In the genomic region with DNA sequence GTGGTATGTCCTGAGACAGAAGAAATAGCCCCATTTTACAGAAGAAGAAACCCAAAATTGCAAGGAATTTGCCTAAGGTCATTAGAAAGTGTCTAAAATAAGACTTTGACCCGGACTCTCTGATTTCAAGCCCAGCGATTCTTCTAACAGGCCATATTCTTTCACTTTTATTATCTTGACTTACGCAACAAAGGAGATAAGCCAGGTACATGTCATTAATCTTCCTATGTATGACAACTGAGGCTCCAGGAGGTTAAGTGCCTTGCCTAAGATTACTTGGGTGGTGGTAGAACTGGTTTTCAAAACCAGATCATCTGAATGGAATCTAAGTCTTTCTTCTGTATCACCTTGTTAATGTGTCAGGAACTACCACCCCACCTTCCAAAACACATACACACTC, we compare ENCODE assay signal across 16 cellular contexts.
A peak's percentile ranks its signal among the peaks of the same experiment; 100 is the strongest.
DNase-seq lines count a peak whose midpoint lies in the region; ATAC-seq and TF ChIP-seq lines count a peak whose summit lies in the region.
"Had no signal": no experiment of that assay in that cellular context is flagged by ENCODE, and none has a peak within 500 bp of the region (broad histone marks: within the 10 kb centered on the region; RNA-seq: fewer than 3 reads in every experiment).

No MANE protein-coding gene starts in this region.

- H3K4me3 Mint-ChIP-seq in effector memory CD8-positive, alpha-beta T cell: no peak overlapping the region
- H3K4me3 Mint-ChIP-seq: activated B cell treated with CpG ODN at 0.5 μM for 24 hours; T-helper 1 cell treated with Interleukin-12 subunit alpha and Interleukin-12 subunit beta and Interleukin-4 antibody, amounts not matched to agents 30 μg/mL and 1 μg/mL, for 36 hours had no signal

- ATAC-seq in mucosa of descending colon: peak; percentile 97
- ATAC-seq in effector memory CD8-positive, alpha-beta T cell (replicated peaks): no peak

- DNase-seq in ELF-1 (ENCODE audit: low read depth, low spot score) (peak; percentile 43), LNCaP clone FGC (ENCODE audit: low read depth) (peak; percentile 73), epithelial cell of esophagus (ENCODE audit: low read depth) (peak; percentile 94), mucosa of descending colon (peak in 1 of 3 donors; percentile 38), NCI-H2227 (lab: John Stamatoyannopoulos, UW; ENCODE audit: unreplicated experiment) (no peak), cerebellar nuclear complex (lab: John Stamatoyannopoulos, UW) (no peak)
- DNase-seq in activated T-cell treated with anti-CD3 and anti-CD28 coated beads, Interleukin-2, amount 50 U/mL, for 48 hours: no peak
- no peak for DNase-seq in effector memory CD8-positive, alpha-beta T cell
- DNase-seq: activated B cell treated with CpG ODN at 0.5 μM for 24 hours; activated gamma-delta T cell treated with Interleukin-2 at 50 U/mL for 16 hours; aorta; cortex of kidney; MV-4-11; stimulated activated CD4-positive, alpha-beta T cell treated with anti-CD3 and anti-CD28 coated beads, Interleukin-4, amount 100 ng/mL, for 24 hours; stimulated activated CD8-positive, alpha-beta memory T cell treated with anti-CD3 and anti-CD28 coated beads, Interleukin-4, amount 100 ng/mL, for 48 hours had no signal

- no peak for TF ChIP-seq CTCF in LNCaP clone FGC (IDR thresholded peaks at IDR 0.05; ENCODE audit: control insufficient read depth, extremely low read depth, insufficient read depth)
- TF ChIP-seq CTCF in epithelial cell of esophagus (IDR thresholded peaks at IDR 0.05; ENCODE audit: insufficient read depth, low read depth, low read length, missing control alignments): no peak
- no peak for TF ChIP-seq CTCF in mucosa of descending colon (IDR thresholded peaks at IDR 0.05)

- no peaks in the 10 kb centered on the region for H3K36me3 Mint-ChIP-seq in effector memory CD8-positive, alpha-beta T cell (ENCODE audit: insufficient read depth)

- intact Hi-C loops in mucosa of descending colon (cut with DNase I, micrococcal nuclease): no loop called here

- H3K36me3 ChIP-seq in mucosa of descending colon (ENCODE audit: low read depth): no peaks in the 10 kb centered on the region

- H3K4me1 ChIP-seq in mucosa of descending colon (ENCODE audit: low read depth): peaks cover 20% of the 10 kb centered on the region

- H3K4me3 ChIP-seq in LNCaP clone FGC (ENCODE audit: low read depth, low read length) (no peak overlapping the region), epithelial cell of esophagus (ENCODE audit: low read length) (no peak overlapping the region), mucosa of descending colon (no peak overlapping the region)

- H3K9me3 ChIP-seq in mucosa of descending colon: no peaks in the 10 kb centered on the region

- no peak overlapping the region for H3K27ac Mint-ChIP-seq in effector memory CD8-positive, alpha-beta T cell
- H3K27ac Mint-ChIP-seq: activated B cell treated with CpG ODN at 0.5 μM for 24 hours; T-helper 1 cell treated with Interleukin-12 subunit alpha and Interleukin-12 subunit beta and Interleukin-4 antibody, amounts not matched to agents 30 μg/mL and 1 μg/mL, for 36 hours had no signal

- H3K9me3 Mint-ChIP-seq in effector memory CD8-positive, alpha-beta T cell: no peaks in the 10 kb centered on the region
- H3K9me3 Mint-ChIP-seq: activated B cell treated with CpG ODN at 0.5 μM for 24 hours; T-helper 1 cell treated with Interleukin-12 subunit alpha and Interleukin-12 subunit beta and Interleukin-4 antibody, amounts not matched to agents 30 μg/mL and 1 μg/mL, for 36 hours had no signal

- no peaks in the 10 kb centered on the region for H3K4me1 Mint-ChIP-seq in effector memory CD8-positive, alpha-beta T cell (ENCODE audit: low read depth in 2 of 2)
- H3K4me1 Mint-ChIP-seq: activated B cell treated with CpG ODN at 0.5 μM for 24 hours had no signal

- no peaks in the 10 kb centered on the region for H3K27me3 Mint-ChIP-seq in effector memory CD8-positive, alpha-beta T cell
- H3K27me3 Mint-ChIP-seq: activated B cell treated with CpG ODN at 0.5 μM for 24 hours had no signal

Comparison
In these comparisons a context has a peak if more than half of its experiments do, and no peak if none do; other contexts are left out.
1. DNase-seq: peak in ELF-1 (single experiment), LNCaP clone FGC (single experiment) and epithelial cell of esophagus (single experiment); none in activated T-cell treated with anti-CD3 and anti-CD28 coated beads, Interleukin-2, amount 50 U/mL, for 48 hours (0 of 2), NCI-H2227 (single experiment), effector memory CD8-positive, alpha-beta T cell (0 of 3) and cerebellar nuclear complex (0 of 2).